In the genomic region with DNA sequence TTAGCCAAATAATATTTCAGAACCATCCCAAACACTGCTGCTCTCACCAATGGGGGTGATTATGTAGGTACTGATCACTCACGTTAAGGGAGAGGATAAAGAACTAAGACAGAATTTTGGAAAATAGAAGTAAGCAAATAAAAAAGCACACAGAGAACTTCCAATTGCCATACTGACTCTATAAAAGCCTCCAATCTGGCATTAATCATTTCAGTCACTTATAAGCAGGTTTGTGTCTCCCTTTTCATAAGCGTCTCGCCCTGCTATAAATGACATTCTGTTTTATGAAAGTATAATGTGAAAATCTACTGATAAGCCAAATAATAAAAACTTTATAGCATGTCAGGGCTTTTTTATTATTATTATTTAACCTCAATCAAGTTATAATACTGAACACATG, we compare ENCODE assay signal across 29 cellular contexts.
A peak's percentile ranks its signal among the peaks of the same experiment; 100 is the strongest.
DNase-seq lines count a peak whose midpoint lies in the region; TF ChIP-seq lines count a peak whose summit lies in the region.
"Had no signal": no experiment of that assay in that cellular context is flagged by ENCODE, and none has a peak within 500 bp of the region (broad histone marks: within the 10 kb centered on the region; RNA-seq: fewer than 3 reads in every experiment).

No MANE protein-coding gene starts in this region.

- no peak for TF ChIP-seq POLR2A in stomach (IDR thresholded peaks at IDR 0.05)

- WGBS in stomach, 5 donors: 76 to 87% (median 80%) methylated on average over 3 of the region's 3 CpGs

- TF ChIP-seq CTCF in LNCaP clone FGC (IDR thresholded peaks at IDR 0.05; ENCODE audit: control insufficient read depth, extremely low read depth, insufficient read depth): no peak
- no peak for TF ChIP-seq CTCF in VCaP (conservative IDR thresholded peaks at IDR 0.05)
- no peak for TF ChIP-seq CTCF in stomach (IDR thresholded peaks at IDR 0.05)
- no peak for TF ChIP-seq CTCF in GM20000 (IDR thresholded peaks at IDR 0.05; ENCODE audit: extremely low read depth, missing control alignments)

- H3K4me3 ChIP-seq in LNCaP clone FGC (ENCODE audit: low read depth, low read length): no peak overlapping the region
- no peak overlapping the region for H3K4me3 ChIP-seq in stomach
- H3K4me3 ChIP-seq: A549; BLaER1; BLaER1 treated with 17β-estradiol and CSF1 and Interleukin-3, amounts not matched to agents 10 nM and 100 nM had no signal

- no peak for TF ChIP-seq EP300 in stomach (IDR thresholded peaks at IDR 0.05)

- intact Hi-C loops in stomach (cut with DNase I; ENCODE audit: low total_unique reads): no loop called here

- H3K9me3 ChIP-seq in stomach: no peaks in the 10 kb centered on the region
- H3K9me3 ChIP-seq: A549; BE2C; BLaER1; BLaER1 treated with 17β-estradiol and CSF1 and Interleukin-3, amounts not matched to agents 10 nM and 100 nM; Caco-2 had no signal

- no peaks in the 10 kb centered on the region for H3K27me3 ChIP-seq in stomach
- H3K27me3 ChIP-seq: BE2C; BLaER1; BLaER1 treated with 17β-estradiol and CSF1 and Interleukin-3, amounts not matched to agents 10 nM and 100 nM had no signal

- H3K36me3 ChIP-seq in stomach: no peaks in the 10 kb centered on the region
- H3K36me3 ChIP-seq: BE2C; BLaER1; BLaER1 treated with 17β-estradiol and CSF1 and Interleukin-3, amounts not matched to agents 10 nM and 100 nM had no signal

- H3K27ac ChIP-seq in VCaP: peak overlapping the region; percentile 36; the same call in 1 of the 2 replicates
- H3K27ac ChIP-seq in stomach: no peak overlapping the region
- H3K27ac ChIP-seq: 22Rv1; A549; BLaER1; BLaER1 treated with 17β-estradiol and CSF1 and Interleukin-3, amounts not matched to agents 10 nM and 100 nM; C4-2B had no signal

- DNase-seq in LNCaP clone FGC (ENCODE audit: low read depth) (peak; percentile 94), stomach (no peak), GM20000 (ENCODE audit: low spot score) (no peak)
- DNase-seq: 8988T; ACHN; AML-193; BE2C; C1 segment of cervical spinal cord; Caco-2; Calu3; CD4-positive, alpha-beta memory T cell; CD4-positive, alpha-beta T cell; CD4-positive, CD25-positive, alpha-beta regulatory T cell; CD8-positive, alpha-beta memory T cell; CD8-positive, alpha-beta T cell; COR-L47; DMS 273 treated with DMSO at 0.1 percent for 48 hours; DMS153; DMS53; DMS79; DMS79 treated with DMSO at 0.1 percent for 48 hours; DND-41; EL had no signal

- H3K4me1 ChIP-seq in stomach: no peaks in the 10 kb centered on the region
- H3K4me1 ChIP-seq: A549; BE2C; BLaER1; BLaER1 treated with 17β-estradiol and CSF1 and Interleukin-3, amounts not matched to agents 10 nM and 100 nM; Caco-2 had no signal
